In genomic region chr4:42460043-42460442, GRCh38 we compare ENCODE assay signal across 11 cellular contexts.
DNase-seq lines count a peak whose midpoint lies in the region; ATAC-seq, FAIRE-seq and TF ChIP-seq lines count a peak whose summit lies in the region.
"Had no signal": no experiment of that assay in that cellular context is flagged by ENCODE, and none has a peak within 500 bp of the region (broad histone marks: within the 10 kb centered on the region; RNA-seq: fewer than 3 reads in every experiment).

No MANE protein-coding gene starts in this region.

- no peaks in the 10 kb centered on the region for H3K27me3 Mint-ChIP-seq in activated T-helper 1 cell treated with anti-CD3 and anti-CD28 coated beads, Interleukin-12 subunit alpha, Interleukin-12 subunit beta, Interleukin-2, Interleukin-4 antibody, amounts not matched to agents 30 ng/mL and 10 ng/mL and 1 ng/mL, durations not matched to agents 14 hours and 24 hours and 36 hours (ENCODE audit: insufficient read depth)
- H3K27me3 Mint-ChIP-seq: activated naive CD8-positive, alpha-beta T cell treated with anti-CD3 and anti-CD28 coated beads for 36 hours had no signal

- H3K4me3 ChIP-seq in sigmoid colon = no peak overlapping the region
- no peak overlapping the region for H3K4me3 ChIP-seq in vagina

- ATAC-seq in GM19468 (IDR thresholded peaks at IDR 0.05; ENCODE audit: extremely low read depth, unreplicated experiment) (peak; percentile 85), HG02970 (IDR thresholded peaks at IDR 0.05; ENCODE audit: low FRiP score, unreplicated experiment) (peak; percentile 69)

- no peaks in the 10 kb centered on the region for H3K27me3 ChIP-seq in sigmoid colon
- no peaks in the 10 kb centered on the region for H3K27me3 ChIP-seq in vagina

- 40 to 67% methylated on average over 4 of the region's 4 CpGs for WGBS in sigmoid colon, 2 donors

- H3K36me3 Mint-ChIP-seq in activated T-helper 1 cell treated with anti-CD3 and anti-CD28 coated beads, Interleukin-12 subunit alpha, Interleukin-12 subunit beta, Interleukin-2, Interleukin-4 antibody, amounts not matched to agents 30 ng/mL and 10 ng/mL and 1 ng/mL, durations not matched to agents 14 hours and 24 hours and 36 hours (ENCODE audit: low read depth) = peaks cover 23% of the 10 kb centered on the region

- H3K27ac ChIP-seq in sigmoid colon (no peak overlapping the region), vagina (no peak overlapping the region)

- peak; percentile 52 for DNase-seq in GM18507 (ENCODE audit: extremely low spot score, insufficient read length, low read depth)
- peak; percentile 13 for DNase-seq in M059J (ENCODE audit: low read depth)
- no peak for DNase-seq in sigmoid colon
- no peak for DNase-seq in AG20443 (ENCODE audit: low spot score)
- no peak for DNase-seq in vagina (ENCODE audit: extremely low spot score in 2 of 2)
- no peak for DNase-seq in activated T-helper 1 cell treated with anti-CD3 and anti-CD28 coated beads, Interleukin-12 subunit alpha, Interleukin-12 subunit beta, Interleukin-2, Interleukin-4 antibody, amounts not matched to agents 30 ng/mL and 10 ng/mL and 1 ng/mL, durations not matched to agents 14 hours and 24 hours and 36 hours (ENCODE audit: low spot score)
- DNase-seq: activated naive CD8-positive, alpha-beta T cell treated with anti-CD3 and anti-CD28 coated beads for 36 hours; effector CD8-positive, alpha-beta T cell; hippocampal formation had no signal

- H3K4me1 ChIP-seq in sigmoid colon = no peaks in the 10 kb centered on the region
- no peaks in the 10 kb centered on the region for H3K4me1 ChIP-seq in vagina

- no peak overlapping the region for H3K4me3 Mint-ChIP-seq in activated T-helper 1 cell treated with anti-CD3 and anti-CD28 coated beads, Interleukin-12 subunit alpha, Interleukin-12 subunit beta, Interleukin-2, Interleukin-4 antibody, amounts not matched to agents 30 ng/mL and 10 ng/mL and 1 ng/mL, durations not matched to agents 14 hours and 24 hours and 36 hours
- H3K4me3 Mint-ChIP-seq: activated naive CD8-positive, alpha-beta T cell treated with anti-CD3 and anti-CD28 coated beads for 36 hours had no signal

- intact Hi-C loops in sigmoid colon (cut with DNase I) (no loop called here), vagina (cut with DNase I) (no loop called here)
- intact Hi-C loops in activated T-helper 1 cell treated with anti-CD3 and anti-CD28 coated beads, Interleukin-12 subunit alpha, Interleukin-12 subunit beta, Interleukin-2, Interleukin-4 antibody, amounts not matched to agents 30 ng/mL and 10 ng/mL and 1 ng/mL, durations not matched to agents 14 hours and 24 hours and 36 hours (cut with micrococcal nuclease) = no loop called here

- H3K9me3 Mint-ChIP-seq in activated T-helper 1 cell treated with anti-CD3 and anti-CD28 coated beads, Interleukin-12 subunit alpha, Interleukin-12 subunit beta, Interleukin-2, Interleukin-4 antibody, amounts not matched to agents 30 ng/mL and 10 ng/mL and 1 ng/mL, durations not matched to agents 14 hours and 24 hours and 36 hours = no peaks in the 10 kb centered on the region
- H3K9me3 Mint-ChIP-seq: activated naive CD8-positive, alpha-beta T cell treated with anti-CD3 and anti-CD28 coated beads for 36 hours had no signal

- TF ChIP-seq POLR2A in sigmoid colon (IDR thresholded peaks at IDR 0.05) (no peak), vagina (IDR thresholded peaks at IDR 0.05) (no peak)

- FAIRE-seq in GM18507 (lab: Jason Lieb, UNC) = peak; percentile 66

- peaks cover 6% of the 10 kb centered on the region for H3K4me1 Mint-ChIP-seq in activated T-helper 1 cell treated with anti-CD3 and anti-CD28 coated beads, Interleukin-12 subunit alpha, Interleukin-12 subunit beta, Interleukin-2, Interleukin-4 antibody, amounts not matched to agents 30 ng/mL and 10 ng/mL and 1 ng/mL, durations not matched to agents 14 hours and 24 hours and 36 hours (ENCODE audit: low read depth)

- TF ChIP-seq EP300 in sigmoid colon (IDR thresholded peaks at IDR 0.05) = no peak

- H3K9me3 ChIP-seq in sigmoid colon (no peaks in the 10 kb centered on the region), vagina (no peaks in the 10 kb centered on the region)

- TF ChIP-seq CTCF in sigmoid colon (IDR thresholded peaks at IDR 0.05) = no peak
- no peak for TF ChIP-seq CTCF in vagina (IDR thresholded peaks at IDR 0.05)

- peaks cover 0 to 16% (median 6%) of the 10 kb centered on the region in 4 donors for H3K36me3 ChIP-seq in sigmoid colon
- peaks cover 0 to 6% of the 10 kb centered on the region in 2 donors for H3K36me3 ChIP-seq in vagina

- no peak overlapping the region for H3K27ac Mint-ChIP-seq in activated T-helper 1 cell treated with anti-CD3 and anti-CD28 coated beads, Interleukin-12 subunit alpha, Interleukin-12 subunit beta, Interleukin-2, Interleukin-4 antibody, amounts not matched to agents 30 ng/mL and 10 ng/mL and 1 ng/mL, durations not matched to agents 14 hours and 24 hours and 36 hours
- H3K27ac Mint-ChIP-seq: activated naive CD8-positive, alpha-beta T cell treated with anti-CD3 and anti-CD28 coated beads for 36 hours had no signal

Comparison
In these comparisons a context has a peak if more than half of its experiments do, and no peak if none do; other contexts are left out.
1. DNase-seq: peak in GM18507 (single experiment) and M059J (single experiment); none in sigmoid colon (single experiment), AG20443 (single experiment), vagina (0 of 2) and activated T-helper 1 cell treated with anti-CD3 and anti-CD28 coated beads, Interleukin-12 subunit alpha, Interleukin-12 subunit beta, Interleukin-2, Interleukin-4 antibody, amounts not matched to agents 30 ng/mL and 10 ng/mL and 1 ng/mL, durations not matched to agents 14 hours and 24 hours and 36 hours (single experiment).